Comparison of ENCODE assay signal across 1 cellular context in the genomic region with DNA sequence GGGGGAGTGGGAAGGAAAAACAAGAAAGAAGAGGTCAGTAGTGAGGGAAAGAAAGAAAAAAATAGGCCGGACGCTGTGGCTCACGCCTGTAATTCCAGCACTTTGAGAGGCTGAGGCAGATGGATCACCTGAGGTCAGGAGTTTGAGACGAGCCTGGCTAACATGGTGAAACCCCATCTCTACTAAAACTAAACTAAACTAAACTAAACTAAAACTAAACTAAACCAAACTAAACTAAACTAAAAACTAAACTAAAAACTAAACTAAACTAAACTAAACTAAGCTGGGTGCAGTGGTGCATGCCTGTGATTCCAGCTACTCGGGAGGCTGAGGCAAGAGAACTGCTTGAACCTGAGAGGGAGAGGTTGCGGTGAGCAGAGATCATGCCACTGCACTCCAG. TPM values are rescaled to one million over a fixed set of nuclear protein-coding genes. Genes with fewer than 3 reads are reported as not detected.
"Had no signal": no experiment of that assay in that cellular context is flagged by ENCODE, and none has a peak within 500 bp of the region (broad histone marks: within the 10 kb centered on the region; RNA-seq: fewer than 3 reads in every experiment).

No MANE protein-coding gene starts in this region.

RNA-seq across cellular contexts. Expression of gene PIK3AP1, which starts 22.0 kb away (rescaled TPM):
- total RNA-seq: lung microvascular endothelial cell had no signal
